ENCODE assay signal across 1 cellular context in genomic region chr5:113495402-113495801, GRCh38.
TF ChIP-seq lines count a peak whose summit lies in the region.

No MANE protein-coding gene starts in this region.

TF ChIP-seq in endothelial cell of umbilical vein, 7 proteins besides CTCF, POLR2A, EP300 and RAD21:
- TF ChIP-seq POLR2AphosphoS5 (IDR thresholded peaks at IDR 0.05; ENCODE audit: insufficient read depth, low read depth, low read length) (peak; percentile 55), MYC (IDR thresholded peaks at IDR 0.05; ENCODE audit: low read depth, low read length) (no peak), GATA2 (IDR thresholded peaks at IDR 0.05; ENCODE audit: insufficient read depth, insufficient read length, low read depth, low read length) (no peak), EZH2 (IDR thresholded peaks at IDR 0.05; ENCODE audit: borderline replicate concordance, low read depth, low read length, severe bottlenecking) (no peak), JUN (IDR thresholded peaks at IDR 0.05; ENCODE audit: borderline replicate concordance, insufficient read depth, insufficient read length, low read depth) (peak; percentile 69), FOS (IDR thresholded peaks at IDR 0.05; ENCODE audit: borderline replicate concordance, insufficient read depth, low read length) (peak; percentile 78), MAX (IDR thresholded peaks at IDR 0.05; ENCODE audit: insufficient read depth, insufficient read length) (no peak)
